ENCODE assay signal across 10 cellular contexts in genomic region chr1:22089134-22089571, GRCh38. TPM values are rescaled to one million over a fixed set of nuclear protein-coding genes. Genes with fewer than 3 reads are reported as not detected.
A peak's percentile ranks its signal among the peaks of the same experiment; 100 is the strongest.
DNase-seq lines count a peak whose midpoint lies in the region; ATAC-seq and TF ChIP-seq lines count a peak whose summit lies in the region.
"Had no signal": no experiment of that assay in that cellular context is flagged by ENCODE, and none has a peak within 500 bp of the region (broad histone marks: within the 10 kb centered on the region; RNA-seq: fewer than 3 reads in every experiment).

No MANE protein-coding gene starts in this region.

- TF ChIP-seq POLR2A in testis (IDR thresholded peaks at IDR 0.05), result no peak

- H3K4me1 ChIP-seq in iPS-18a (ENCODE audit: control insufficient read depth, low read depth, low read length) (peaks cover 48% of the 10 kb centered on the region), thoracic aorta (ENCODE audit: control insufficient read depth in 1 of 2, low read depth in 2 of 2) (peaks cover 28 to 51% of the 10 kb centered on the region in 2 donors), testis (peaks cover 15% of the 10 kb centered on the region)

- peaks cover 37% of the 10 kb centered on the region for H3K36me3 Mint-ChIP-seq in activated naive CD4-positive, alpha-beta T cell treated with anti-CD3 and anti-CD28 coated beads, Interleukin-2, amount 50 U/mL, for 24 hours
- H3K36me3 Mint-ChIP-seq in T-helper 2 cell treated with Interferon-gamma antibody and Interleukin-4, amounts not matched to agents 5 μg/mL and 100 μg/mL, for 36 hours (ENCODE audit: low read depth), result peaks cover 72% of the 10 kb centered on the region

- H3K36me3 ChIP-seq in iPS-18a (ENCODE audit: control insufficient read depth, low read depth, low read length) (peaks cover 26% of the 10 kb centered on the region), thoracic aorta (peaks cover 14% of the 10 kb centered on the region), testis (ENCODE audit: low read depth, missing control alignments) (no peaks in the 10 kb centered on the region)

- H3K27me3 Mint-ChIP-seq in activated naive CD4-positive, alpha-beta T cell treated with anti-CD3 and anti-CD28 coated beads, Interleukin-2, amount 50 U/mL, for 24 hours, result no peaks in the 10 kb centered on the region
- H3K27me3 Mint-ChIP-seq in T-helper 2 cell treated with Interferon-gamma antibody and Interleukin-4, amounts not matched to agents 5 μg/mL and 100 μg/mL, for 36 hours (ENCODE audit: low read depth), result no peaks in the 10 kb centered on the region

- H3K27ac Mint-ChIP-seq in activated naive CD4-positive, alpha-beta T cell treated with anti-CD3 and anti-CD28 coated beads, Interleukin-2, amount 50 U/mL, for 24 hours, result peak overlapping the region; percentile 95
- H3K27ac Mint-ChIP-seq in T-helper 2 cell treated with Interferon-gamma antibody and Interleukin-4, amounts not matched to agents 5 μg/mL and 100 μg/mL, for 36 hours, result peak overlapping the region; percentile 77

- H3K9me3 ChIP-seq in iPS-18a (ENCODE audit: control insufficient read depth, low read depth, low read length), result no peaks in the 10 kb centered on the region
- H3K9me3 ChIP-seq in thoracic aorta, result no peaks in the 10 kb centered on the region
- H3K9me3 ChIP-seq in testis, result no peaks in the 10 kb centered on the region

- H3K9me3 Mint-ChIP-seq in activated naive CD4-positive, alpha-beta T cell treated with anti-CD3 and anti-CD28 coated beads, Interleukin-2, amount 50 U/mL, for 24 hours, result no peaks in the 10 kb centered on the region
- no peaks in the 10 kb centered on the region for H3K9me3 Mint-ChIP-seq in T-helper 2 cell treated with Interferon-gamma antibody and Interleukin-4, amounts not matched to agents 5 μg/mL and 100 μg/mL, for 36 hours

- WGBS in testis, 2 donors, result 74 to 76% methylated on average over 3 of the region's 3 CpGs

- H3K27me3 ChIP-seq in iPS-18a (ENCODE audit: control insufficient read depth, insufficient read depth, low read length), result no peaks in the 10 kb centered on the region
- no peaks in the 10 kb centered on the region for H3K27me3 ChIP-seq in thoracic aorta (replicated peaks; ENCODE audit: insufficient read depth)
- no peaks in the 10 kb centered on the region for H3K27me3 ChIP-seq in testis

- H3K4me1 Mint-ChIP-seq in activated naive CD4-positive, alpha-beta T cell treated with anti-CD3 and anti-CD28 coated beads, Interleukin-2, amount 50 U/mL, for 24 hours, result peaks cover 96% of the 10 kb centered on the region
- peaks cover 67% of the 10 kb centered on the region for H3K4me1 Mint-ChIP-seq in T-helper 2 cell treated with Interferon-gamma antibody and Interleukin-4, amounts not matched to agents 5 μg/mL and 100 μg/mL, for 36 hours (ENCODE audit: low read depth)

- intact Hi-C loops in testis (cut with DNase I; ENCODE audit: low total_unique reads), result no loop called here

- peak overlapping the region; percentile 80 for H3K4me3 Mint-ChIP-seq in activated naive CD4-positive, alpha-beta T cell treated with anti-CD3 and anti-CD28 coated beads, Interleukin-2, amount 50 U/mL, for 24 hours
- H3K4me3 Mint-ChIP-seq in T-helper 2 cell treated with Interferon-gamma antibody and Interleukin-4, amounts not matched to agents 5 μg/mL and 100 μg/mL, for 36 hours, result peak overlapping the region; percentile 76

- peak overlapping the region; percentile 71 for H3K27ac ChIP-seq in iPS-18a (ENCODE audit: low read length)
- H3K27ac ChIP-seq in thoracic aorta, result peak overlapping the region in 1 of 2 donors; percentile 6
- H3K27ac ChIP-seq in testis, result no peak overlapping the region

- ATAC-seq in thoracic aorta (ENCODE audit: insufficient number of reproducible peaks, low FRiP score, low read depth), result no peak

- peak overlapping the region; percentile 28 for H3K9ac ChIP-seq in iPS-18a (ENCODE audit: low read length)

- TF ChIP-seq CTCF in thoracic aorta (IDR thresholded peaks at IDR 0.05) (no peak), testis (IDR thresholded peaks at IDR 0.05) (no peak)

- no peak for DNase-seq in activated naive CD4-positive, alpha-beta T cell treated with anti-CD3 and anti-CD28 coated beads, Interleukin-2, amount 50 U/mL, for 16 hours
- no peak for DNase-seq in T-helper 2 cell treated with Interferon-gamma antibody and Interleukin-4, amounts not matched to agents 5 μg/mL and 100 μg/mL, for 36 hours (ENCODE audit: low spot score)
- DNase-seq in thoracic aorta (ENCODE audit: low spot score) (no peak), testis (no peak), midbrain (lab: John Stamatoyannopoulos, UW) (no peak), HuH-7.5 (ENCODE audit: low spot score) (no peak)
- DNase-seq: NCI-H510A treated with DMSO at 0.1 percent for 48 hours had no signal

- peak overlapping the region; percentile 13 for H3K4me3 ChIP-seq in iPS-18a (ENCODE audit: low read length)
- H3K4me3 ChIP-seq in thoracic aorta, result peak overlapping the region; percentile 17
- no peak overlapping the region for H3K4me3 ChIP-seq in testis
- H3K4me3 ChIP-seq: skin epidermis had no signal

RNA-seq across cellular contexts. Expression of gene CDC42, which starts 36.6 kb away (rescaled TPM):
- total RNA-seq in thoracic aorta (100 to 1,000 TPM; 156 to 187 TPM), testis (100 to 1,000 TPM; 139 to 147 TPM)
- polyA plus RNA-seq in testis (ENCODE audit: insufficient read depth, low read depth, low replicate concordance), result 152 TPM

RNA-seq across cellular contexts. Expression of gene WNT4, which starts 53.7 kb away (rescaled TPM):
- total RNA-seq in thoracic aorta, result not detected
- under 1 TPM; 0.55 to 0.74 TPM for total RNA-seq in testis
- polyA plus RNA-seq in testis (ENCODE audit: insufficient read depth, low read depth, low replicate concordance), result 3.2 TPM

Comparison
In these comparisons a context has a peak if more than half of its experiments do, and no peak if none do; other contexts are left out.
1. H3K4me3 ChIP-seq: peak in iPS-18a (single experiment) and thoracic aorta (single experiment); none in testis (0 of 2).